21 cellular contexts compared by ENCODE assay signal in the genomic region with DNA sequence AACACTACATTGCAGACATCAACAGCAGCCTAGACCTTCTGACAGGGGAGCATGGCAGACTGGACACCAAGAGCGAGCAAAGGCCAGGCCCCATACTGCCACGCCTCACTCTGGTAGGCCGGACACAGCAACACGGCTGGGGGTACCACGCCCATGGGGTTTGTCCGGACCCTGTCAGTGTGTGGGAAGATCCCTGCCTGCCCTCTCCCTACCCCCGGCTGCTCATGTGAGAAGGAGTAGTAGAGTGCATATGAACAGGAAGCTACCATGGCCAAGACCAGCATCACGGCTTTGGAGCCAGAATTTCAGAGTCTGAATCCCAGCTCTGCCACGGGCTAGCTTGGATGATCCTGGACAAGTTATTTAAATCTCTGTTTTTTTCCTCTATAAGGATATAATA. TPM values are rescaled to one million over a fixed set of nuclear protein-coding genes. Genes with fewer than 3 reads are reported as not detected.
DNase-seq lines count a peak whose midpoint lies in the region; ATAC-seq and TF ChIP-seq lines count a peak whose summit lies in the region.
"Had no signal": no experiment of that assay in that cellular context is flagged by ENCODE, and none has a peak within 500 bp of the region (broad histone marks: within the 10 kb centered on the region; RNA-seq: fewer than 3 reads in every experiment).

No MANE protein-coding gene starts in this region.

- no peaks in the 10 kb centered on the region for H3K9me3 ChIP-seq in RWPE2 (ENCODE audit: severe bottlenecking)
- H3K9me3 ChIP-seq in suprapubic skin = no peaks in the 10 kb centered on the region
- H3K9me3 ChIP-seq: SJSA1 had no signal

- peak; percentile 2 for DNase-seq in activated CD4-positive, alpha-beta T cell treated with anti-CD3 and anti-CD28 coated beads for 1 hour
- DNase-seq in activated CD4-positive, alpha-beta T cell treated with anti-CD3 and anti-CD28 coated beads, Interleukin-2, amount 10 ng/mL, durations not matched to agents 24 days and 14 days = no peak
- DNase-seq in RWPE2 (ENCODE audit: low spot score) (peak; percentile 45), left lobe of liver (ENCODE audit: low spot score) (peak; percentile 34), suprapubic skin (ENCODE audit: low spot score in 2 of 2) (peak; percentile 43 to 56)
- DNase-seq in activated T-cell treated with anti-CD3 and anti-CD28 coated beads, Interleukin-2, amount 50 U/mL, for 48 hours = no peak
- DNase-seq: 8988T; C1 segment of cervical spinal cord; GF-D8; GOT3; KBM-7; NCI-H1436; NCI-H2029; NCI-H2171 treated with DMSO at 0.1 percent for 48 hours; NCI-H446 treated with DMSO at 0.1 percent for 48 hours; NK-92 treated with Interleukin-12 subunit alpha and Interleukin-12 subunit beta, amount 100 ng/mL, for 24 hours had no signal

- no peak overlapping the region for H3K4me3 Mint-ChIP-seq in activated CD4-positive, alpha-beta T cell treated with anti-CD3 and anti-CD28 coated beads, Interleukin-2, amount 10 ng/mL, durations not matched to agents 24 days and 14 days

- no peaks in the 10 kb centered on the region for H3K27me3 ChIP-seq in RWPE2 (ENCODE audit: insufficient read depth, poor library complexity, severe bottlenecking)
- H3K27me3 ChIP-seq in suprapubic skin = no peaks in the 10 kb centered on the region
- H3K27me3 ChIP-seq: SJSA1 had no signal

- H3K36me3 Mint-ChIP-seq in activated CD4-positive, alpha-beta T cell treated with anti-CD3 and anti-CD28 coated beads, Interleukin-2, amount 10 ng/mL, durations not matched to agents 24 days and 14 days (ENCODE audit: low read depth) = no peaks in the 10 kb centered on the region

- H3K27ac ChIP-seq in RWPE2 (ENCODE audit: poor library complexity, severe bottlenecking) (no peak overlapping the region), suprapubic skin (no peak overlapping the region)
- H3K27ac ChIP-seq: SJSA1 had no signal

- H3K4me3 ChIP-seq in RWPE2 (ENCODE audit: severe bottlenecking) (no peak overlapping the region), suprapubic skin (no peak overlapping the region)
- H3K4me3 ChIP-seq: SJSA1 had no signal

- TF ChIP-seq EP300 in suprapubic skin (IDR thresholded peaks at IDR 0.05) = no peak

- H3K4me1 Mint-ChIP-seq in activated CD4-positive, alpha-beta T cell treated with anti-CD3 and anti-CD28 coated beads, Interleukin-2, amount 10 ng/mL, durations not matched to agents 24 days and 14 days = no peaks in the 10 kb centered on the region

- H3K4me1 ChIP-seq in RWPE2 (ENCODE audit: insufficient read depth, poor library complexity, severe bottlenecking) (no peaks in the 10 kb centered on the region), suprapubic skin (no peaks in the 10 kb centered on the region)
- H3K4me1 ChIP-seq: SJSA1 had no signal

- H3K27me3 Mint-ChIP-seq in activated CD4-positive, alpha-beta T cell treated with anti-CD3 and anti-CD28 coated beads, Interleukin-2, amount 10 ng/mL, durations not matched to agents 24 days and 14 days = no peaks in the 10 kb centered on the region

- H3K27ac Mint-ChIP-seq in activated CD4-positive, alpha-beta T cell treated with anti-CD3 and anti-CD28 coated beads, Interleukin-2, amount 10 ng/mL, durations not matched to agents 24 days and 14 days = no peak overlapping the region

- no peaks in the 10 kb centered on the region for H3K9me3 Mint-ChIP-seq in activated CD4-positive, alpha-beta T cell treated with anti-CD3 and anti-CD28 coated beads, Interleukin-2, amount 10 ng/mL, durations not matched to agents 24 days and 14 days

- no peak for TF ChIP-seq POLR2A in suprapubic skin (IDR thresholded peaks at IDR 0.05)

- intact Hi-C loops in activated CD4-positive, alpha-beta T cell treated with anti-CD3 and anti-CD28 coated beads, Interleukin-2, amount 10 ng/mL, durations not matched to agents 24 days and 14 days (cut with micrococcal nuclease) = no loop called here

- no peak for TF ChIP-seq CTCF in RWPE2 (IDR thresholded peaks at IDR 0.05; ENCODE audit: poor library complexity, severe bottlenecking)
- no peak for TF ChIP-seq CTCF in suprapubic skin (IDR thresholded peaks at IDR 0.05)

- 94% methylated on average over 3 of the region's 9 CpGs for WGBS in suprapubic skin

- H3K36me3 ChIP-seq in RWPE2 (ENCODE audit: low read depth) = no peaks in the 10 kb centered on the region
- no peaks in the 10 kb centered on the region for H3K36me3 ChIP-seq in suprapubic skin
- H3K36me3 ChIP-seq: SJSA1 had no signal

- no peak for ATAC-seq in RWPE2 (ENCODE audit: low read depth)
- no peak for ATAC-seq in left lobe of liver
- no peak for ATAC-seq in GM18861 (IDR thresholded peaks at IDR 0.05; ENCODE audit: unreplicated experiment)
- ATAC-seq in HG02763 (IDR thresholded peaks at IDR 0.05; ENCODE audit: unreplicated experiment) = no peak

RNA-seq across cellular contexts. Expression of a gene that starts 27.9 kb away (rescaled TPM):
- total RNA-seq in activated CD4-positive, alpha-beta T cell treated with anti-CD3 and anti-CD28 coated beads, Interleukin-2, amount 10 ng/mL, durations not matched to agents 24 days and 14 days = not detected in 2 replicates
- 492 TPM for total RNA-seq in left lobe of liver
- total RNA-seq in suprapubic skin = 1 to 10 TPM; 5.1 to 8.5 (median 7.4) TPM
- total RNA-seq: OCI-LY7, RPMI7951, SJSA1 had no signal

Comparison
In these comparisons a context has a peak if more than half of its experiments do, and no peak if none do; other contexts are left out.
1. DNase-seq: peak in activated CD4-positive, alpha-beta T cell treated with anti-CD3 and anti-CD28 coated beads for 1 hour (single experiment), RWPE2 (single experiment), left lobe of liver (single experiment) and suprapubic skin (2 of 2); none in activated CD4-positive, alpha-beta T cell treated with anti-CD3 and anti-CD28 coated beads, Interleukin-2, amount 10 ng/mL, durations not matched to agents 24 days and 14 days (single experiment) and activated T-cell treated with anti-CD3 and anti-CD28 coated beads, Interleukin-2, amount 50 U/mL, for 48 hours (0 of 2).
2. RNA of a gene that starts 27.9 kb away (total RNA-seq): 492 TPM in left lobe of liver (single experiment); 5.1 to 8.5 TPM in suprapubic skin and not detected in activated CD4-positive, alpha-beta T cell treated with anti-CD3 and anti-CD28 coated beads, Interleukin-2, amount 10 ng/mL, durations not matched to agents 24 days and 14 days; every median in the first group is over 10 times any median in the second.